Comparison of ENCODE assay signal across 27 cellular contexts in genomic region chr6:150800596-150801310, GRCh38.
DNase-seq lines count a peak whose midpoint lies in the region; ATAC-seq and TF ChIP-seq lines count a peak whose summit lies in the region.
"Had no signal": no experiment of that assay in that cellular context is flagged by ENCODE, and none has a peak within 500 bp of the region (broad histone marks: within the 10 kb centered on the region; RNA-seq: fewer than 3 reads in every experiment).

No MANE protein-coding gene starts in this region.

- POLR2A ChIA-PET in SK-N-SH (lab: Yijun Ruan, JAX): no interaction called here

- H3K4me3 Mint-ChIP-seq in chondrocyte (ENCODE audit: unreplicated experiment) (no peak overlapping the region), memory B cell (no peak overlapping the region)
- H3K4me3 Mint-ChIP-seq: activated naive CD4-positive, alpha-beta T cell treated with anti-CD3 and anti-CD28 coated beads, Interleukin-2, amount 10 ng/mL, durations not matched to agents 7 days and 5 days; activated T-helper 1 cell treated with anti-CD3 and anti-CD28 coated beads, Interleukin-12 subunit alpha, Interleukin-12 subunit beta, Interleukin-2, Interleukin-4 antibody, amounts not matched to agents 30 ng/mL and 10 ng/mL and 1 ng/mL, durations not matched to agents 14 hours and 24 hours and 36 hours; H9; immature natural killer cell; naive thymus-derived CD8-positive, alpha-beta T cell had no signal

- intact Hi-C loops in aorta (cut with DNase I): loop anchor here in 1 of 2 donors (2.0 kb wide), 1 partner anchor 62 kb away; no protein-coding TSS in a partner anchor

- H3K36me3 Mint-ChIP-seq in chondrocyte (ENCODE audit: low read depth) (no peaks in the 10 kb centered on the region), memory B cell (peaks cover 27% of the 10 kb centered on the region)
- H3K36me3 Mint-ChIP-seq: activated naive CD4-positive, alpha-beta T cell treated with anti-CD3 and anti-CD28 coated beads, Interleukin-2, amount 10 ng/mL, durations not matched to agents 7 days and 5 days; immature natural killer cell; naive thymus-derived CD8-positive, alpha-beta T cell had no signal

- H3F3A ChIP-seq in SK-N-SH (replicated peaks; ENCODE audit: insufficient read depth): no peaks in the 10 kb centered on the region

- H4K20me1 ChIP-seq in SK-N-SH (ENCODE audit: insufficient read depth): no peaks in the 10 kb centered on the region

- H3K9me3 ChIP-seq in SK-N-SH (no peaks in the 10 kb centered on the region), aorta (ENCODE audit: control insufficient read depth, low read length) (no peaks in the 10 kb centered on the region), WERI-Rb-1 (ENCODE audit: severe bottlenecking) (no peaks in the 10 kb centered on the region)
- H3K9me3 ChIP-seq: ascending aorta, transverse colon had no signal

- ATAC-seq in SK-N-SH treated with all-trans-retinoic acid at 6 μM for 48 hours (0 out of 3 replicates have a peak, but pooled peaks have one; percentile 18), memory B cell (ENCODE audit: low read depth) (no peak), aorta (ENCODE audit: low FRiP score) (peak; percentile 44)
- ATAC-seq: naive thymus-derived CD8-positive, alpha-beta T cell had no signal

- H2AFZ ChIP-seq in SK-N-SH (ENCODE audit: low read depth): no peak overlapping the region
- H2AFZ ChIP-seq: parathyroid adenoma had no signal

- CTCF ChIA-PET in SK-N-SH (lab: Yijun Ruan, JAX): interaction anchor here (1.1 to 2.5 kb wide), 3 partner anchors 14 to 383 kb away, joined by 3 to 7 read pairs (median 3); no protein-coding TSS in a partner anchor

- no peaks in the 10 kb centered on the region for H3K27me3 Mint-ChIP-seq in chondrocyte (ENCODE audit: low read depth)
- no peaks in the 10 kb centered on the region for H3K27me3 Mint-ChIP-seq in memory B cell
- H3K27me3 Mint-ChIP-seq: naive thymus-derived CD8-positive, alpha-beta T cell had no signal

- no peaks in the 10 kb centered on the region for H3K79me2 ChIP-seq in SK-N-SH (ENCODE audit: insufficient read depth)

- no peak overlapping the region for H3K4me2 ChIP-seq in SK-N-SH

- no peaks in the 10 kb centered on the region for H3K27me3 ChIP-seq in SK-N-SH (ENCODE audit: insufficient read depth)
- H3K27me3 ChIP-seq in aorta (ENCODE audit: control insufficient read depth in 1 of 2, insufficient read depth in 2 of 2, low read length in 1 of 2): no peaks in the 10 kb centered on the region
- H3K27me3 ChIP-seq in WERI-Rb-1 (ENCODE audit: insufficient read depth, low read depth, severe bottlenecking): no peaks in the 10 kb centered on the region
- H3K27me3 ChIP-seq: ascending aorta, transverse colon had no signal

- TF ChIP-seq RAD21 in SK-N-SH (IDR thresholded peaks at IDR 0.05; ENCODE audit: low read length): no peak

- DNase-seq in SK-N-SH (no peak), chondrocyte (ENCODE audit: low spot score) (no peak), memory B cell (ENCODE audit: low spot score in 2 of 2) (no peak), aorta (peak in 1 of 2 donors; percentile 35), WERI-Rb-1 (no peak), amygdala (lab: John Stamatoyannopoulos, UW) (no peak), DMS 273 treated with DMSO at 0.1 percent for 48 hours (lab: John Stamatoyannopoulos, UW) (no peak)
- DNase-seq: 8988T; activated CD4-positive, alpha-beta T cell treated with anti-CD3 and anti-CD28 coated beads, Interleukin-2, amount 50 U/mL, for 1 hour; activated naive CD4-positive, alpha-beta T cell treated with anti-CD3 and anti-CD28 coated beads, Interleukin-2, amount 10 ng/mL, durations not matched to agents 7 days and 5 days; COR-L47; foreskin melanocyte; H9; hippocampal formation; immature natural killer cell; MV-4-11; naive thymus-derived CD8-positive, alpha-beta T cell; NCI-H1694 treated with DMSO at 0.1 percent for 48 hours; NCI-H2227 treated with DMSO at 0.1 percent for 48 hours; NCI-H774; stimulated activated CD8-positive, alpha-beta memory T cell treated with anti-CD3 and anti-CD28 coated beads, Interleukin-4, amount 100 ng/mL, for 48 hours; transverse colon had no signal

- no peak overlapping the region for H3K9ac ChIP-seq in SK-N-SH
- H3K9ac ChIP-seq: parathyroid adenoma had no signal

- no peak for TF ChIP-seq EP300 in SK-N-SH (IDR thresholded peaks at IDR 0.05; ENCODE audit: borderline replicate concordance in 1 of 2, low read depth in 1 of 2, low read length in 1 of 2)

- whole genome bisulfite sequencing in SK-N-SH (ENCODE audit: low lambda C conversion rate): 26% methylated on average over 8 of the region's 8 CpGs
- 58 to 63% methylated on average over 8 of the region's 8 CpGs for WGBS in aorta, 2 donors

- no peak overlapping the region for H3K4me3 ChIP-seq in SK-N-SH (ENCODE audit: low read depth in 2 of 2, low read length in 1 of 2)
- H3K4me3 ChIP-seq in aorta (ENCODE audit: low read length in 2 of 2): no peak overlapping the region
- H3K4me3 ChIP-seq in WERI-Rb-1 (ENCODE audit: low read depth, low read length): no peak overlapping the region
- H3K4me3 ChIP-seq: ascending aorta, transverse colon had no signal

- no peaks in the 10 kb centered on the region for H3K9me2 ChIP-seq in SK-N-SH

- H3K27ac ChIP-seq in SK-N-SH (ENCODE audit: low read depth in 2 of 2, low read length in 1 of 2) (no peak overlapping the region), aorta (ENCODE audit: low read depth in 1 of 2, low read length in 2 of 2) (no peak overlapping the region), WERI-Rb-1 (no peak overlapping the region)
- H3K27ac ChIP-seq: ascending aorta, parathyroid adenoma, RWPE1, transverse colon had no signal

- TF ChIP-seq CTCF in SK-N-SH (IDR thresholded peaks at IDR 0.05) (no peak), chondrocyte (IDR thresholded peaks at IDR 0.05) (no peak), WERI-Rb-1 (IDR thresholded peaks at IDR 0.05; ENCODE audit: low read depth, low read length) (no peak)

- peaks cover 0 to 4% of the 10 kb centered on the region in 2 experiments; a peak in 1 of 4 replicates for H3K4me1 ChIP-seq in SK-N-SH (ENCODE audit: control insufficient read depth in 1 of 2, insufficient read depth in 2 of 2, low read depth in 1 of 2, low read length in 1 of 2)
- H3K4me1 ChIP-seq in aorta (ENCODE audit: control insufficient read depth in 1 of 2, insufficient read depth in 2 of 2, low read length in 2 of 2): no peaks in the 10 kb centered on the region
- H3K4me1 ChIP-seq: ascending aorta, transverse colon had no signal

- peaks cover 7% of the 10 kb centered on the region for H3K4me1 Mint-ChIP-seq in chondrocyte (ENCODE audit: low read depth)
- no peaks in the 10 kb centered on the region for H3K4me1 Mint-ChIP-seq in memory B cell
- H3K4me1 Mint-ChIP-seq: activated naive CD4-positive, alpha-beta T cell treated with anti-CD3 and anti-CD28 coated beads, Interleukin-2, amount 10 ng/mL, durations not matched to agents 7 days and 5 days; immature natural killer cell; naive thymus-derived CD8-positive, alpha-beta T cell had no signal

- H3K9me3 Mint-ChIP-seq in chondrocyte (ENCODE audit: low read depth): no peaks in the 10 kb centered on the region
- no peaks in the 10 kb centered on the region for H3K9me3 Mint-ChIP-seq in memory B cell
- H3K9me3 Mint-ChIP-seq: activated naive CD4-positive, alpha-beta T cell treated with anti-CD3 and anti-CD28 coated beads, Interleukin-2, amount 10 ng/mL, durations not matched to agents 7 days and 5 days; activated T-helper 1 cell treated with anti-CD3 and anti-CD28 coated beads, Interleukin-12 subunit alpha, Interleukin-12 subunit beta, Interleukin-2, Interleukin-4 antibody, amounts not matched to agents 30 ng/mL and 10 ng/mL and 1 ng/mL, durations not matched to agents 14 hours and 24 hours and 36 hours; H9; naive thymus-derived CD8-positive, alpha-beta T cell had no signal

- peak overlapping the region; percentile 15 for H3K27ac Mint-ChIP-seq in chondrocyte (ENCODE audit: unreplicated experiment)
- peak overlapping the region; percentile 71 for H3K27ac Mint-ChIP-seq in memory B cell
- H3K27ac Mint-ChIP-seq: activated naive CD4-positive, alpha-beta T cell treated with anti-CD3 and anti-CD28 coated beads, Interleukin-2, amount 10 ng/mL, durations not matched to agents 7 days and 5 days; activated T-helper 1 cell treated with anti-CD3 and anti-CD28 coated beads, Interleukin-12 subunit alpha, Interleukin-12 subunit beta, Interleukin-2, Interleukin-4 antibody, amounts not matched to agents 30 ng/mL and 10 ng/mL and 1 ng/mL, durations not matched to agents 14 hours and 24 hours and 36 hours; H9; immature natural killer cell; naive thymus-derived CD8-positive, alpha-beta T cell had no signal

- H3K36me3 ChIP-seq in SK-N-SH (replicated peaks in 1 of 2; ENCODE audit: control insufficient read depth in 1 of 2, insufficient read depth in 2 of 2, low read length in 1 of 2): no peaks in the 10 kb centered on the region
- no peaks in the 10 kb centered on the region for H3K36me3 ChIP-seq in aorta (ENCODE audit: control insufficient read depth in 1 of 2, insufficient read depth in 2 of 2, low read length in 1 of 2)
- H3K36me3 ChIP-seq in WERI-Rb-1: no peaks in the 10 kb centered on the region

TF ChIP-seq in SK-N-SH treated with all-trans-retinoic acid at 6 μM for 48 hours, 23 proteins besides CTCF, POLR2A, EP300 and RAD21 (continues in another document):
- TF ChIP-seq ARNTL (CRISPR knock-in tag; IDR thresholded peaks at IDR 0.05; ENCODE audit: borderline replicate concordance, low read depth) (no peak), TOX (CRISPR knock-in tag; IDR thresholded peaks at IDR 0.05; ENCODE audit: borderline replicate concordance) (no peak), ZNF565 (CRISPR knock-in tag; conservative IDR thresholded peaks at IDR 0.05; ENCODE audit: low read depth) (no peak), TCF4 (CRISPR knock-in tag; IDR thresholded peaks at IDR 0.05; ENCODE audit: borderline replicate concordance) (no peak)

TF ChIP-seq in SK-N-SH, 30 proteins besides CTCF, POLR2A, EP300 and RAD21:
- TF ChIP-seq, protein P1, sequence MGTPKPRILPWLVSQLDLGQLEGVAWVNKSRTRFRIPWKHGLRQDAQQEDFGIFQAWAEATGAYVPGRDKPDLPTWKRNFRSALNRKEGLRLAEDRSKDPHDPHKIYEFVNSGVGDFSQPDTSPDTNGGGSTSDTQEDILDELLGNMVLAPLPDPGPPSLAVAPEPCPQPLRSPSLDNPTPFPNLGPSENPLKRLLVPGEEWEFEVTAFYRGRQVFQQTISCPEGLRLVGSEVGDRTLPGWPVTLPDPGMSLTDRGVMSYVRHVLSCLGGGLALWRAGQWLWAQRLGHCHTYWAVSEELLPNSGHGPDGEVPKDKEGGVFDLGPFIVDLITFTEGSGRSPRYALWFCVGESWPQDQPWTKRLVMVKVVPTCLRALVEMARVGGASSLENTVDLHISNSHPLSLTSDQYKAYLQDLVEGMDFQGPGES (IDR thresholded peaks at IDR 0.05; ENCODE audit: low read depth, low read length): no peak
